8 cellular contexts compared by ENCODE assay signal in genomic region chrX:13013353-13014110, GRCh38. TPM values are rescaled to one million over a fixed set of nuclear protein-coding genes. Genes with fewer than 3 reads are reported as not detected.
DNase-seq lines count a peak whose midpoint lies in the region; ATAC-seq, FAIRE-seq and TF ChIP-seq lines count a peak whose summit lies in the region.

No MANE protein-coding gene starts in this region.

- H3K9me3 ChIP-seq in hepatocyte (ENCODE audit: low read depth) (no peaks in the 10 kb centered on the region), upper lobe of right lung (no peaks in the 10 kb centered on the region)

- H3K4me2 ChIP-seq in hepatocyte: peak overlapping the region; percentile 61

- no peaks in the 10 kb centered on the region for H3K27me3 ChIP-seq in hepatocyte
- H3K27me3 ChIP-seq in upper lobe of right lung: no peaks in the 10 kb centered on the region

- FAIRE-seq in D721Med (lab: Jason Lieb, UNC): no peak

- H3K4me1 ChIP-seq in hepatocyte (ENCODE audit: insufficient read depth) (peaks cover 24% of the 10 kb centered on the region), upper lobe of right lung (peaks cover 13% of the 10 kb centered on the region)

- H2AFZ ChIP-seq in hepatocyte: peak overlapping the region; percentile 38

- no peaks in the 10 kb centered on the region for H4K20me1 ChIP-seq in hepatocyte (ENCODE audit: insufficient read depth, poor library complexity, severe bottlenecking)

- H3K79me2 ChIP-seq in hepatocyte: no peaks in the 10 kb centered on the region

- ATAC-seq in GM18907 (IDR thresholded peaks at IDR 0.05; ENCODE audit: unreplicated experiment): peak; percentile 78
- peak; percentile 80 for ATAC-seq in HG03108 (IDR thresholded peaks at IDR 0.05; ENCODE audit: unreplicated experiment)
- peak; percentile 82 for ATAC-seq in upper lobe of right lung

- DNase-seq in AML-193 (lab: John Stamatoyannopoulos, UW) (peak; percentile 75 to 80), SKM-1 (lab: John Stamatoyannopoulos, UW; ENCODE audit: unreplicated experiment) (peak; percentile 58), hepatocyte (ENCODE audit: low spot score) (peak; percentile 61), upper lobe of right lung (no peak), NCI-H1105 treated with DMSO at 0.1 percent for 48 hours (lab: John Stamatoyannopoulos, UW) (no peak), D721Med (ENCODE audit: insufficient read length, low spot score) (no peak)

- TF ChIP-seq CTCF in hepatocyte (IDR thresholded peaks at IDR 0.05; ENCODE audit: poor library complexity) (no peak), upper lobe of right lung (IDR thresholded peaks at IDR 0.05) (no peak), D721Med (IDR thresholded peaks at IDR 0.05; ENCODE audit: insufficient read depth, missing control alignments) (no peak)

- H3K27ac ChIP-seq in hepatocyte (peak overlapping the region; percentile 91), upper lobe of right lung (peak overlapping the region; percentile 66)

- 42% methylated on average over 8 of the region's 8 CpGs for WGBS in hepatocyte (ENCODE audit: low lambda C conversion rate, missing lambda C conversion rate)

- no peaks in the 10 kb centered on the region for H3K36me3 ChIP-seq in hepatocyte (replicated peaks; ENCODE audit: insufficient read depth, low read depth)
- no peaks in the 10 kb centered on the region for H3K36me3 ChIP-seq in upper lobe of right lung

- H3K4me3 ChIP-seq in hepatocyte (no peak overlapping the region), upper lobe of right lung (no peak overlapping the region)

- intact Hi-C loops in upper lobe of right lung (cut with DNase I): no loop called here

- H3K9me2 ChIP-seq in hepatocyte (replicated peaks; ENCODE audit: insufficient read depth): no peaks in the 10 kb centered on the region

RNA-seq across cellular contexts. Expression of gene FAM9C, which starts 30.9 kb away (rescaled TPM):
- not detected in 2 replicates for total RNA-seq in hepatocyte
- not detected in 2 replicates for polyA plus RNA-seq in hepatocyte
- not detected for total RNA-seq in upper lobe of right lung

RNA-seq across cellular contexts. Expression of gene TMSB4X, which starts 38.6 kb away (rescaled TPM):
- 6,141 and 6,242 TPM in 2 replicates for total RNA-seq in hepatocyte
- polyA plus RNA-seq in hepatocyte: 9,038 and 9,758 TPM in 2 replicates
- 4,663 TPM for total RNA-seq in upper lobe of right lung

Comparison
In these comparisons a context has a peak if more than half of its experiments do, and no peak if none do; other contexts are left out.
1. DNase-seq: peak in AML-193 (2 of 2), SKM-1 (single experiment) and hepatocyte (single experiment); none in upper lobe of right lung (single experiment), NCI-H1105 treated with DMSO at 0.1 percent for 48 hours (single experiment) and D721Med (single experiment).
2. Peak in every context shown above with its lines, with median percentiles within 50 percentile points of each other: ATAC-seq.